ENCODE assay signal across 20 cellular contexts in the genomic region with DNA sequence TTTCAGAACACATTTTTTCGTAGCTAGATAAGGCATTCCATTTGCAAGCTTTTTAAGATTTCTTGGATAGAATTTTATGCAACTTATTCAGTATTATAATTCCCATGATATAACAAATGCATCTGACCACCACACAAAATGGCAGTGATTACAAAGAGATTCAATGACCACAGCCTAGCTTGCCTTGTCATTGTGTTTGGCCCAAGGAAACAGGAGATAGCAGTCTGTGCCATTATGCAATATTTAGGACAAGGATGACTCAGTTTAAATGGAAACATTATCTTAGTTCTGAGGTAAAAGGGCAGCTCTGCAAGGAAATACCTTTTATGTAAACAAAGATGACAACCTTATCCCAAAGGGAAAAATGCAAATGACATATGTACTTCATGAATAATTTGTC.
DNase-seq lines count a peak whose midpoint lies in the region; ATAC-seq and TF ChIP-seq lines count a peak whose summit lies in the region.
"Had no signal": no experiment of that assay in that cellular context is flagged by ENCODE, and none has a peak within 500 bp of the region (broad histone marks: within the 10 kb centered on the region; RNA-seq: fewer than 3 reads in every experiment).

No MANE protein-coding gene starts in this region.

- H3K9me3 ChIP-seq in parathyroid adenoma (ENCODE audit: control insufficient read depth, low read length) (peaks cover 3% of the 10 kb centered on the region), neuronal stem cell (replicated peaks in 1 of 2; ENCODE audit: control insufficient read depth in 2 of 2, insufficient read depth in 1 of 2, low read depth in 1 of 2, low read length in 2 of 2) (no peaks in the 10 kb centered on the region)
- H3K9me3 ChIP-seq: BLaER1, heart left ventricle, tibial nerve had no signal

- H3K23ac ChIP-seq in neuronal stem cell (ENCODE audit: low read depth, low read length, poor library complexity): no peak overlapping the region

- peaks cover 24% of the 10 kb centered on the region for H3K4me1 ChIP-seq in parathyroid adenoma
- H3K4me1 ChIP-seq in neuronal stem cell (ENCODE audit: control insufficient read depth in 2 of 2, insufficient read depth in 1 of 2, low read depth in 1 of 2, low read length in 2 of 2): peaks cover 4 to 6% of the 10 kb centered on the region in 2 donors
- H3K4me1 ChIP-seq: BLaER1, heart left ventricle had no signal

- no peak overlapping the region for H2AK5ac ChIP-seq in neuronal stem cell (ENCODE audit: low read depth, low read length)

- H3K4ac ChIP-seq in neuronal stem cell (ENCODE audit: low read length): no peak overlapping the region

- H3K27ac Mint-ChIP-seq in activated naive CD8-positive, alpha-beta T cell treated with anti-CD3 and anti-CD28 coated beads for 36 hours: no peak overlapping the region
- H3K27ac Mint-ChIP-seq: activated T-helper 1 cell treated with anti-CD3 and anti-CD28 coated beads, Interleukin-12 subunit alpha, Interleukin-12 subunit beta, Interleukin-2, Interleukin-4 antibody, amounts not matched to agents 30 ng/mL and 10 ng/mL and 1 ng/mL, durations not matched to agents 14 hours and 24 hours and 36 hours; effector memory CD8-positive, alpha-beta T cell had no signal

- H3K4me3 Mint-ChIP-seq in activated naive CD8-positive, alpha-beta T cell treated with anti-CD3 and anti-CD28 coated beads for 36 hours: no peak overlapping the region
- H3K4me3 Mint-ChIP-seq: activated T-helper 1 cell treated with anti-CD3 and anti-CD28 coated beads, Interleukin-12 subunit alpha, Interleukin-12 subunit beta, Interleukin-2, Interleukin-4 antibody, amounts not matched to agents 30 ng/mL and 10 ng/mL and 1 ng/mL, durations not matched to agents 14 hours and 24 hours and 36 hours; effector memory CD8-positive, alpha-beta T cell had no signal

- H3K27me3 Mint-ChIP-seq in activated naive CD8-positive, alpha-beta T cell treated with anti-CD3 and anti-CD28 coated beads for 36 hours: peaks cover 6% of the 10 kb centered on the region

- no peak overlapping the region for H4K91ac ChIP-seq in neuronal stem cell (ENCODE audit: low read depth, low read length, poor library complexity)

- H3K27ac ChIP-seq in parathyroid adenoma (peak overlapping the region; percentile 70), neuronal stem cell (replicated peaks; ENCODE audit: low read length) (no peak overlapping the region)
- H3K27ac ChIP-seq: BLaER1, heart left ventricle had no signal

- no peak overlapping the region for H2BK12ac ChIP-seq in neuronal stem cell (ENCODE audit: low read length)

- ATAC-seq in HG02973 (IDR thresholded peaks at IDR 0.05; ENCODE audit: unreplicated experiment): no peak
- ATAC-seq: effector memory CD8-positive, alpha-beta T cell; GM12878; heart left ventricle; Right ventricle myocardium inferior had no signal

- no peak overlapping the region for H2BK15ac ChIP-seq in neuronal stem cell (ENCODE audit: low read length)

- no peak overlapping the region for H3K9ac ChIP-seq in parathyroid adenoma
- H3K9ac ChIP-seq in neuronal stem cell (ENCODE audit: low read depth, low read length, poor library complexity): no peak overlapping the region
- H3K9ac ChIP-seq: BLaER1 had no signal

- H2AFZ ChIP-seq in parathyroid adenoma (peak overlapping the region; percentile 18), neuronal stem cell (ENCODE audit: low read length) (no peak overlapping the region)

- H3K27me3 ChIP-seq in parathyroid adenoma (ENCODE audit: control insufficient read depth, insufficient read depth, low read length): no peaks in the 10 kb centered on the region
- no peaks in the 10 kb centered on the region for H3K27me3 ChIP-seq in neuronal stem cell (ENCODE audit: control insufficient read depth in 3 of 3, insufficient read depth in 3 of 3, low read depth in 1 of 3, low read length in 3 of 3)
- H3K27me3 ChIP-seq: BLaER1, heart left ventricle, tibial nerve had no signal

- no peaks in the 10 kb centered on the region for H3K9me3 Mint-ChIP-seq in activated naive CD8-positive, alpha-beta T cell treated with anti-CD3 and anti-CD28 coated beads for 36 hours
- H3K9me3 Mint-ChIP-seq: activated T-helper 1 cell treated with anti-CD3 and anti-CD28 coated beads, Interleukin-12 subunit alpha, Interleukin-12 subunit beta, Interleukin-2, Interleukin-4 antibody, amounts not matched to agents 30 ng/mL and 10 ng/mL and 1 ng/mL, durations not matched to agents 14 hours and 24 hours and 36 hours; effector memory CD8-positive, alpha-beta T cell had no signal

- H3K4me3 ChIP-seq in epithelial cell of esophagus (ENCODE audit: low read length): no peak overlapping the region
- no peak overlapping the region for H3K4me3 ChIP-seq in parathyroid adenoma (ENCODE audit: low read depth, low read length)
- H3K4me3 ChIP-seq in neuronal stem cell (ENCODE audit: low read length in 2 of 2): no peak overlapping the region
- H3K4me3 ChIP-seq: BLaER1, GM12878, heart left ventricle, tibial nerve had no signal

- H3K79me2 ChIP-seq in parathyroid adenoma: no peaks in the 10 kb centered on the region

- no peaks in the 10 kb centered on the region for H3K79me1 ChIP-seq in neuronal stem cell (ENCODE audit: low read depth, low read length)

- H4K8ac ChIP-seq in neuronal stem cell (ENCODE audit: low read depth, low read length): no peak overlapping the region

- DNase-seq in H4 (ENCODE audit: low spot score) (peak; percentile 39), RPMI7951 (ENCODE audit: low read depth) (peak; percentile 63), epithelial cell of esophagus (ENCODE audit: low read depth) (peak; percentile 55), SKM-1 treated with dmso at 0.1 percent for 144 hours (lab: John Stamatoyannopoulos, UW; ENCODE audit: unreplicated experiment) (no peak), neuronal stem cell (ENCODE audit: low spot score) (no peak)
- no peak for DNase-seq in activated naive CD8-positive, alpha-beta T cell treated with anti-CD3 and anti-CD28 coated beads for 36 hours
- DNase-seq: activated CD4-positive, alpha-beta T cell treated with anti-CD3 and anti-CD28 coated beads, Interleukin-2, amount 50 U/mL, for 1 hour; aorta; DMS79 treated with DMSO at 0.1 percent for 48 hours; effector memory CD8-positive, alpha-beta T cell; heart left ventricle; NCI-H1694; NCI-H748 treated with DMSO at 0.1 percent for 48 hours had no signal

- H3K18ac ChIP-seq in neuronal stem cell (ENCODE audit: low read length): no peak overlapping the region

- no peaks in the 10 kb centered on the region for H3K4me1 Mint-ChIP-seq in activated naive CD8-positive, alpha-beta T cell treated with anti-CD3 and anti-CD28 coated beads for 36 hours

- no peak overlapping the region for H2BK120ac ChIP-seq in neuronal stem cell (ENCODE audit: low read depth, low read length)

- no peaks in the 10 kb centered on the region for H3K36me3 Mint-ChIP-seq in activated naive CD8-positive, alpha-beta T cell treated with anti-CD3 and anti-CD28 coated beads for 36 hours

- H3K14ac ChIP-seq in neuronal stem cell (ENCODE audit: low read length): no peak overlapping the region

- TF ChIP-seq CTCF in epithelial cell of esophagus (IDR thresholded peaks at IDR 0.05; ENCODE audit: insufficient read depth, low read depth, low read length, missing control alignments): no peak
- no peak for TF ChIP-seq CTCF in parathyroid adenoma (IDR thresholded peaks at IDR 0.05)

- H2BK5ac ChIP-seq in neuronal stem cell (ENCODE audit: low read length): no peak overlapping the region

- H3K4me2 ChIP-seq in parathyroid adenoma (ENCODE audit: low read length): no peak overlapping the region
- H3K4me2 ChIP-seq in neuronal stem cell (ENCODE audit: insufficient read depth, low read length, poor library complexity, severe bottlenecking): no peak overlapping the region
- H3K4me2 ChIP-seq: BLaER1 had no signal

- H3K36me3 ChIP-seq in parathyroid adenoma (ENCODE audit: control insufficient read depth, insufficient read depth, low read length) (no peaks in the 10 kb centered on the region), neuronal stem cell (replicated peaks in 1 of 2; ENCODE audit: control insufficient read depth in 2 of 2, insufficient read depth in 2 of 2, low read length in 2 of 2) (no peaks in the 10 kb centered on the region)
- H3K36me3 ChIP-seq: BLaER1, heart left ventricle, tibial nerve had no signal

- WGBS in neuronal stem cell (ENCODE audit: extremely low coverage in 2 of 2, insufficient read length in 2 of 2, insufficient replicate concordance in 1 of 2), 2 donors: no CpG with 5 or more reads among the region's 1 CpG

Comparison
In these comparisons a context has a peak if more than half of its experiments do, and no peak if none do; other contexts are left out.
1. DNase-seq: peak in H4 (single experiment), RPMI7951 (single experiment) and epithelial cell of esophagus (single experiment); none in SKM-1 treated with dmso at 0.1 percent for 144 hours (single experiment), activated naive CD8-positive, alpha-beta T cell treated with anti-CD3 and anti-CD28 coated beads for 36 hours (single experiment) and neuronal stem cell (single experiment).